20 cellular contexts compared by ENCODE assay signal in genomic region chr1:64975740-64976139, GRCh38.
"Had no signal": no experiment of that assay in that cellular context is flagged by ENCODE, and none has a peak within 500 bp of the region (broad histone marks: within the 10 kb centered on the region; RNA-seq: fewer than 3 reads in every experiment).

No MANE protein-coding gene starts in this region.

- H3K4me1 ChIP-seq: testis, tibial nerve, upper lobe of right lung had no signal

- H3K27ac Mint-ChIP-seq: immature natural killer cell; natural killer cell; progenitor cell of endocrine pancreas; stimulated activated effector memory CD8-positive, alpha-beta T cell treated with anti-CD3 and anti-CD28 coated beads, Interleukin-12 subunit alpha, Interleukin-12 subunit beta, amount 100 ng/mL, for 72 hours had no signal

- H3K4me3 Mint-ChIP-seq: immature natural killer cell; natural killer cell; neural crest cell; stimulated activated effector memory CD8-positive, alpha-beta T cell treated with anti-CD3 and anti-CD28 coated beads, Interleukin-12 subunit alpha, Interleukin-12 subunit beta, amount 100 ng/mL, for 72 hours had no signal

- H3K36me3 Mint-ChIP-seq: immature natural killer cell; natural killer cell; stimulated activated effector memory CD8-positive, alpha-beta T cell treated with anti-CD3 and anti-CD28 coated beads, Interleukin-12 subunit alpha, Interleukin-12 subunit beta, amount 100 ng/mL, for 72 hours had no signal

- H3K27ac ChIP-seq: ovary, testis, tibial nerve, upper lobe of right lung had no signal

- H3K4me3 ChIP-seq: ovary, smooth muscle cell, testis, tibial nerve, upper lobe of right lung had no signal

- H3K9me3 ChIP-seq: ovary, testis, tibial nerve, upper lobe of right lung had no signal

- DNase-seq: central memory CD4-positive, alpha-beta T cell; cortex of kidney; effector memory CD4-positive, alpha-beta T cell; glutamatergic neuron; immature natural killer cell; kidney; left colon; natural killer cell; ovary; right cardiac atrium; stimulated activated CD4-positive, alpha-beta T cell treated with anti-CD3 and anti-CD28 coated beads, Interleukin-2, amount 100 ng/mL, for 48 hours; stimulated activated CD8-positive, alpha-beta memory T cell treated with anti-CD3 and anti-CD28 coated beads, Interleukin-4, amount 100 ng/mL, for 48 hours; stimulated activated naive CD8-positive, alpha-beta T cell treated with anti-CD3 and anti-CD28 coated beads, Interleukin-15, Interleukin-2, amounts not matched to agents 100 U/mL and 50 U/mL, for 24 hours; testis; upper lobe of right lung had no signal

- H3K36me3 ChIP-seq: ovary, upper lobe of right lung had no signal

- H3K27me3 ChIP-seq: ovary, testis, tibial nerve, upper lobe of right lung had no signal

- H3K9me3 Mint-ChIP-seq: immature natural killer cell; natural killer cell; neural crest cell; stimulated activated effector memory CD8-positive, alpha-beta T cell treated with anti-CD3 and anti-CD28 coated beads, Interleukin-12 subunit alpha, Interleukin-12 subunit beta, amount 100 ng/mL, for 72 hours had no signal

- H3K27me3 Mint-ChIP-seq: progenitor cell of endocrine pancreas had no signal
